In genomic region chr3:153599685-153600084, GRCh38 we compare ENCODE assay signal across 10 cellular contexts.
DNase-seq lines count a peak whose midpoint lies in the region; ATAC-seq and TF ChIP-seq lines count a peak whose summit lies in the region.
"Had no signal": no experiment of that assay in that cellular context is flagged by ENCODE, and none has a peak within 500 bp of the region (broad histone marks: within the 10 kb centered on the region; RNA-seq: fewer than 3 reads in every experiment).

No MANE protein-coding gene starts in this region.

- TF ChIP-seq CTCF in RWPE2 (IDR thresholded peaks at IDR 0.05; ENCODE audit: poor library complexity, severe bottlenecking) (no peak), fibroblast of lung (conservative IDR thresholded peaks at IDR 0.05 in 1 of 2, IDR thresholded peaks at IDR 0.05 in 1 of 2; ENCODE audit: low read depth in 1 of 2, low read length in 2 of 2) (no peak)

- H3K4me3 ChIP-seq in RWPE2 (ENCODE audit: severe bottlenecking) (no peak overlapping the region), fibroblast of lung (replicated peaks in 1 of 4; ENCODE audit: control extremely low read depth in 1 of 4, insufficient read depth in 1 of 4, low read depth in 3 of 4, low read length in 4 of 4) (no peak overlapping the region)

- peaks cover 7% of the 10 kb centered on the region for H3K4me1 Mint-ChIP-seq in activated T-helper 1 cell treated with anti-CD3 and anti-CD28 coated beads, Interleukin-12 subunit alpha, Interleukin-12 subunit beta, Interleukin-2, Interleukin-4 antibody, amounts not matched to agents 30 ng/mL and 10 ng/mL and 1 ng/mL, durations not matched to agents 14 hours and 24 hours and 36 hours (ENCODE audit: low read depth)

- no peaks in the 10 kb centered on the region for H4K20me1 ChIP-seq in fibroblast of lung (ENCODE audit: control insufficient read depth, extremely low read depth, insufficient read depth, low read length)

- H3K9me3 ChIP-seq in RWPE2 (ENCODE audit: severe bottlenecking): no peaks in the 10 kb centered on the region
- H3K9me3 ChIP-seq in fibroblast of lung (ENCODE audit: control insufficient read depth, insufficient read depth, low read depth, low read length): no peaks in the 10 kb centered on the region
- H3K9me3 ChIP-seq: Caco-2 had no signal

- H2AFZ ChIP-seq in fibroblast of lung (ENCODE audit: low read length): no peak overlapping the region

- in situ Hi-C loops in Caki2 (cut with HindIII; ENCODE audit: low pct_unique_long_range_greater_than_20kb, low sequenced_read_pairs): loop anchor here (25.0 kb wide), 1 partner anchor 562 kb away; no protein-coding TSS in a partner anchor

- H3K4me3 Mint-ChIP-seq in activated T-helper 1 cell treated with anti-CD3 and anti-CD28 coated beads, Interleukin-12 subunit alpha, Interleukin-12 subunit beta, Interleukin-2, Interleukin-4 antibody, amounts not matched to agents 30 ng/mL and 10 ng/mL and 1 ng/mL, durations not matched to agents 14 hours and 24 hours and 36 hours: no peak overlapping the region

- no peaks in the 10 kb centered on the region for H3K4me1 ChIP-seq in RWPE2 (ENCODE audit: insufficient read depth, poor library complexity, severe bottlenecking)
- no peaks in the 10 kb centered on the region for H3K4me1 ChIP-seq in fibroblast of lung (ENCODE audit: control insufficient read depth, extremely low read depth, insufficient read depth, low read length)
- H3K4me1 ChIP-seq: Caco-2 had no signal

- H3K36me3 Mint-ChIP-seq in activated T-helper 1 cell treated with anti-CD3 and anti-CD28 coated beads, Interleukin-12 subunit alpha, Interleukin-12 subunit beta, Interleukin-2, Interleukin-4 antibody, amounts not matched to agents 30 ng/mL and 10 ng/mL and 1 ng/mL, durations not matched to agents 14 hours and 24 hours and 36 hours (ENCODE audit: low read depth): no peaks in the 10 kb centered on the region

- H3K9ac ChIP-seq in fibroblast of lung (ENCODE audit: insufficient read depth, low read length): no peak overlapping the region

- no peaks in the 10 kb centered on the region for H3K27me3 Mint-ChIP-seq in activated T-helper 1 cell treated with anti-CD3 and anti-CD28 coated beads, Interleukin-12 subunit alpha, Interleukin-12 subunit beta, Interleukin-2, Interleukin-4 antibody, amounts not matched to agents 30 ng/mL and 10 ng/mL and 1 ng/mL, durations not matched to agents 14 hours and 24 hours and 36 hours (ENCODE audit: insufficient read depth)

- intact Hi-C loops in activated T-helper 1 cell treated with anti-CD3 and anti-CD28 coated beads, Interleukin-12 subunit alpha, Interleukin-12 subunit beta, Interleukin-2, Interleukin-4 antibody, amounts not matched to agents 30 ng/mL and 10 ng/mL and 1 ng/mL, durations not matched to agents 14 hours and 24 hours and 36 hours (cut with micrococcal nuclease): loop anchor here (5.0 to 10.0 kb wide), 3 partner anchors 305 to 572 kb away; partner anchors contain the start of gene RAP2B

- no peaks in the 10 kb centered on the region for H3K36me3 ChIP-seq in RWPE2 (ENCODE audit: low read depth)
- no peaks in the 10 kb centered on the region for H3K36me3 ChIP-seq in fibroblast of lung (ENCODE audit: control insufficient read depth, insufficient read depth, low read length)

- H3K4me2 ChIP-seq in fibroblast of lung (ENCODE audit: extremely low read depth, insufficient read depth, low read length): peak overlapping the region; percentile 5

- H3K27ac ChIP-seq in RWPE2 (ENCODE audit: poor library complexity, severe bottlenecking): no peak overlapping the region
- no peak overlapping the region for H3K27ac ChIP-seq in fibroblast of lung (ENCODE audit: insufficient read depth, low read length)

- ATAC-seq in RWPE2 (ENCODE audit: low read depth) (peak; percentile 76; the same call in 2 of the 3 replicates), HG03135 (IDR thresholded peaks at IDR 0.05; ENCODE audit: unreplicated experiment) (no peak)

- H3K9me3 Mint-ChIP-seq in activated T-helper 1 cell treated with anti-CD3 and anti-CD28 coated beads, Interleukin-12 subunit alpha, Interleukin-12 subunit beta, Interleukin-2, Interleukin-4 antibody, amounts not matched to agents 30 ng/mL and 10 ng/mL and 1 ng/mL, durations not matched to agents 14 hours and 24 hours and 36 hours: no peaks in the 10 kb centered on the region

- no peak overlapping the region for H3K27ac Mint-ChIP-seq in activated T-helper 1 cell treated with anti-CD3 and anti-CD28 coated beads, Interleukin-12 subunit alpha, Interleukin-12 subunit beta, Interleukin-2, Interleukin-4 antibody, amounts not matched to agents 30 ng/mL and 10 ng/mL and 1 ng/mL, durations not matched to agents 14 hours and 24 hours and 36 hours

- DNase-seq in Caki2 (ENCODE audit: low read depth) (peak; percentile 93), RWPE2 (ENCODE audit: low spot score) (no peak), fibroblast of lung (ENCODE audit: low read depth in 2 of 2) (peak; percentile 92 to 95), myocyte (ENCODE audit: low read depth) (peak; percentile 94), NCI-H1092 (lab: John Stamatoyannopoulos, UW) (no peak), NCI-H1694 treated with DMSO at 0.1 percent for 48 hours (lab: John Stamatoyannopoulos, UW) (no peak)
- DNase-seq in activated T-helper 1 cell treated with anti-CD3 and anti-CD28 coated beads, Interleukin-12 subunit alpha, Interleukin-12 subunit beta, Interleukin-2, Interleukin-4 antibody, amounts not matched to agents 30 ng/mL and 10 ng/mL and 1 ng/mL, durations not matched to agents 14 hours and 24 hours and 36 hours (ENCODE audit: low spot score): no peak
- DNase-seq: Caco-2, NCI-H1417 treated with DMSO at 0.1 percent for 48 hours had no signal

- H3K27me3 ChIP-seq in RWPE2 (ENCODE audit: insufficient read depth, poor library complexity, severe bottlenecking) (no peaks in the 10 kb centered on the region), fibroblast of lung (ENCODE audit: control insufficient read depth, insufficient read depth, low read length) (peaks cover 3% of the 10 kb centered on the region)

- H3K79me2 ChIP-seq in fibroblast of lung (ENCODE audit: control insufficient read depth, insufficient read depth, low read length): no peaks in the 10 kb centered on the region

Comparison
In these comparisons a context has a peak if more than half of its experiments do, and no peak if none do; other contexts are left out.
1. DNase-seq: peak in Caki2 (single experiment), fibroblast of lung (2 of 2) and myocyte (single experiment); none in RWPE2 (single experiment), activated T-helper 1 cell treated with anti-CD3 and anti-CD28 coated beads, Interleukin-12 subunit alpha, Interleukin-12 subunit beta, Interleukin-2, Interleukin-4 antibody, amounts not matched to agents 30 ng/mL and 10 ng/mL and 1 ng/mL, durations not matched to agents 14 hours and 24 hours and 36 hours (single experiment), NCI-H1092 (single experiment) and NCI-H1694 treated with DMSO at 0.1 percent for 48 hours (single experiment).